ENCODE assay signal across 1 cellular context in genomic region chr9:110021891-110022290, GRCh38.
TF ChIP-seq lines count a peak whose summit lies in the region.

No MANE protein-coding gene starts in this region.

TF ChIP-seq in SK-N-SH treated with all-trans-retinoic acid at 6 μM for 48 hours, 23 proteins besides CTCF, POLR2A, EP300 and RAD21 (continued from another document):
- TF ChIP-seq PATZ1 (CRISPR knock-in tag; IDR thresholded peaks at IDR 0.05; ENCODE audit: borderline replicate concordance) (no peak), BACH2 (CRISPR knock-in tag; IDR thresholded peaks at IDR 0.05; ENCODE audit: borderline replicate concordance) (no peak), SNAI2 (CRISPR knock-in tag; IDR thresholded peaks at IDR 0.05) (no peak), OSR1 (CRISPR knock-in tag; IDR thresholded peaks at IDR 0.05) (no peak), ZNF70 (CRISPR knock-in tag; IDR thresholded peaks at IDR 0.05) (no peak), ISL1 (CRISPR knock-in tag; IDR thresholded peaks at IDR 0.05) (no peak), GLIS3 (CRISPR knock-in tag; IDR thresholded peaks at IDR 0.05) (no peak), TCF4 (CRISPR knock-in tag; IDR thresholded peaks at IDR 0.05; ENCODE audit: borderline replicate concordance) (no peak)
